ENCODE assay signal across 10 cellular contexts in the genomic region with DNA sequence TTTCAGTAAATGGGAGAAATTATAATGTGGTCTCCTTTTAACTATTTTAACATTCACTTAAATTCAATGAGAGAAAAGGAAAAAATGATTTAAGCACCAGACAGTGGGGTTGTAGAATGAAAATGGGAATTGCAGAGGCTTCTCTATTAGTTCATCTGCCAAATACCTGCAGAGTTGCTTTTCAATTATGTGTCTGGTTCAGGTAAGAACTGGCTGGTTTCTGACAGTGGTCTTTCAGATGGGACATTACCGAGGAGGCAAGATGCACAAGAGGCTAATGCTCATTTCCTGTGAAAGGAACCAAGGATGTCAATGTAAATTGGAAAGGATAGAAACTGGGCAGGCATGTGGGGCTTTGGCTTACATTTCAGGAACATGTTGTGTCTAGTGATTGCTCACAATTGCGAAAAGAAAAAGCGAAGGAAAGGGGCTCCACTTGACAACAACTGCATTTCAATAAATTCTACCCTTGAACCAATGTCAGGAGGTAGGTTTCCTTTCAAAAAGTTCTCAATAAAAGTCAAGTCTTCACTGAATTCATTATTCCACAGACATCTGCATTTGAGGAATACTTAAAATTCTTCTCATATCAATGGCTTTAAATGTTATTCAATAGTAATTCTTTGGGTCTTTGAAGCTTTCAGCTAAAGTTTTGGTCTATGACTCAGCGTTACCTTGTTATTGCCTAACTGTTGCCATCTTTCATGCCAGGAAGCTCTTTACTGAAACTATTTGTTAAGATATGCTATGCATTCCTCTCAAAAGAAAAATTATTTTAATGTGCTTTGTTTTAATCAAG.
DNase-seq lines count a peak whose midpoint lies in the region; ATAC-seq and TF ChIP-seq lines count a peak whose summit lies in the region.
"Had no signal": no experiment of that assay in that cellular context is flagged by ENCODE, and none has a peak within 500 bp of the region (broad histone marks: within the 10 kb centered on the region; RNA-seq: fewer than 3 reads in every experiment).

No MANE protein-coding gene starts in this region.

- intact Hi-C loops in esophagus muscularis mucosa (cut with DNase I) (no loop called here), Right ventricle myocardium superior (cut with DNase I) (no loop called here)

- in situ Hi-C loops in astrocyte of the spinal cord (cut with HindIII; ENCODE audit: low sequenced_read_pairs) = no loop called here

- peak; percentile 17 for DNase-seq in DMS53 treated with DMSO at 0.1 percent for 48 hours (lab: John Stamatoyannopoulos, UW; ENCODE audit: unreplicated experiment)
- peak; percentile 79 for DNase-seq in LHCN-M2 (ENCODE audit: low read depth)
- DNase-seq in astrocyte of the spinal cord (ENCODE audit: low read depth, low spot score) = peak; percentile 77
- DNase-seq in NCI-H2171 (lab: John Stamatoyannopoulos, UW) = no peak
- no peak for DNase-seq in NCI-H1417 treated with DMSO at 0.1 percent for 48 hours (lab: John Stamatoyannopoulos, UW)
- no peak for DNase-seq in esophagus muscularis mucosa (ENCODE audit: extremely low spot score)
- DNase-seq in Right ventricle myocardium superior = no peak
- DNase-seq: activated CD4-positive, alpha-beta T cell treated with anti-CD3 and anti-CD28 coated beads, Interleukin-2, amount 50 U/mL, for 4 hours; NCI-H2227 treated with DMSO at 0.1 percent for 48 hours had no signal

- TF ChIP-seq CTCF in astrocyte of the spinal cord (IDR thresholded peaks at IDR 0.05; ENCODE audit: low read depth, low read length) (no peak), esophagus muscularis mucosa (IDR thresholded peaks at IDR 0.05) (no peak)

- H3K27ac ChIP-seq in mesodermal cell (ENCODE audit: low read depth, low read length, severe bottlenecking) (peak overlapping the region; percentile 92), esophagus muscularis mucosa (replicated peaks in 1 of 4) (no peak overlapping the region)

- H3K4me1 ChIP-seq in mesodermal cell (ENCODE audit: control insufficient read depth, insufficient read depth, low read length, poor library complexity, severe bottlenecking) (peaks cover 22% of the 10 kb centered on the region), esophagus muscularis mucosa (peaks cover 0 to 27% (median 0%) of the 10 kb centered on the region in 4 donors)

- no peaks in the 10 kb centered on the region for H3K27me3 ChIP-seq in esophagus muscularis mucosa

- TF ChIP-seq POLR2A in esophagus muscularis mucosa (IDR thresholded peaks at IDR 0.05; ENCODE audit: low read depth) = no peak

- H3K4me3 ChIP-seq in astrocyte of the spinal cord (ENCODE audit: low read depth, low read length) (no peak overlapping the region), mesodermal cell (ENCODE audit: extremely low read depth, insufficient read depth, low read length, poor library complexity, severe bottlenecking) (no peak overlapping the region), esophagus muscularis mucosa (no peak overlapping the region)

- H3K9me3 ChIP-seq in mesodermal cell (ENCODE audit: control insufficient read depth, low read length) = no peaks in the 10 kb centered on the region
- no peaks in the 10 kb centered on the region for H3K9me3 ChIP-seq in esophagus muscularis mucosa

- no peak for TF ChIP-seq EP300 in esophagus muscularis mucosa (IDR thresholded peaks at IDR 0.05)

- no peak for ATAC-seq in Right ventricle myocardium superior (ENCODE audit: poor library complexity)

- WGBS in mesodermal cell (ENCODE audit: insufficient coverage in 2 of 2), 2 experiments = 33 to 58% methylated on average over 1 of the region's 4 CpGs
- WGBS in esophagus muscularis mucosa = 67% methylated on average over 4 of the region's 4 CpGs

- H3K36me3 ChIP-seq in mesodermal cell (ENCODE audit: control insufficient read depth, insufficient read depth, low read length) (no peaks in the 10 kb centered on the region), esophagus muscularis mucosa (no peaks in the 10 kb centered on the region)

Comparison
In these comparisons a context has a peak if more than half of its experiments do, and no peak if none do; other contexts are left out.
1. DNase-seq: peak in DMS53 treated with DMSO at 0.1 percent for 48 hours (single experiment), LHCN-M2 (single experiment) and astrocyte of the spinal cord (single experiment); none in NCI-H2171 (single experiment), NCI-H1417 treated with DMSO at 0.1 percent for 48 hours (single experiment), esophagus muscularis mucosa (single experiment) and Right ventricle myocardium superior (single experiment).